ENCODE assay signal across 24 cellular contexts in the genomic region with DNA sequence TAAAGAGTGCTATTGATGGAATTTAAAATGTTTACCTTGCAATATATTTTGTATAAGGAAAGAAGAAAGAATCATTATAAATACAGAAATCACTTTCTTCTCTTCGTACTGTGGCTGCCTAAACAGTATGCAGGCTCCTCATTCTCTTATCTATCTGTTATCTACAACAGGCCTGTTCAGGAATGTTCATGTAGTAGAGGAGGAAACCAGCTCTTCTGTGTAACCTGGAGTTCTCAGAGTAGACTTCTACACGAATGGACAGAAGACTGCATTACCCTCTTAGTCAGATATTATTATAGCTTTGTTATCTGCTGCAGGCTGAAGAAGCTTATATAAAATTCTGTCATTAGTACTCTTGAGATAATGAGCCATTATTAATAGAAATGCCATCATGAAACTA.
DNase-seq lines count a peak whose midpoint lies in the region; ATAC-seq and TF ChIP-seq lines count a peak whose summit lies in the region.
"Had no signal": no experiment of that assay in that cellular context is flagged by ENCODE, and none has a peak within 500 bp of the region (broad histone marks: within the 10 kb centered on the region; RNA-seq: fewer than 3 reads in every experiment).

No MANE protein-coding gene starts in this region.

- no peaks in the 10 kb centered on the region for H3K36me3 ChIP-seq in hepatocyte (replicated peaks; ENCODE audit: insufficient read depth, low read depth)
- H3K36me3 ChIP-seq in body of pancreas (replicated peaks in 1 of 2; ENCODE audit: insufficient read depth in 1 of 2, low read depth in 2 of 2) = no peaks in the 10 kb centered on the region
- H3K36me3 ChIP-seq: BE2C; BLaER1 treated with 17β-estradiol and CSF1 and Interleukin-3, amounts not matched to agents 10 nM and 100 nM; HAP-1 had no signal

- no peaks in the 10 kb centered on the region for H3K9me2 ChIP-seq in hepatocyte (replicated peaks; ENCODE audit: insufficient read depth)

- no peaks in the 10 kb centered on the region for H4K20me1 ChIP-seq in hepatocyte (ENCODE audit: insufficient read depth, poor library complexity, severe bottlenecking)
- H4K20me1 ChIP-seq: BLaER1 treated with 17β-estradiol and CSF1 and Interleukin-3, amounts not matched to agents 10 nM and 100 nM had no signal

- H3K27ac ChIP-seq in hepatocyte = no peak overlapping the region
- no peak overlapping the region for H3K27ac ChIP-seq in foreskin keratinocyte
- no peak overlapping the region for H3K27ac ChIP-seq in body of pancreas
- H3K27ac ChIP-seq: A549; BLaER1 treated with 17β-estradiol and CSF1 and Interleukin-3, amounts not matched to agents 10 nM and 100 nM had no signal

- H3K9me3 ChIP-seq in hepatocyte (ENCODE audit: low read depth) (no peaks in the 10 kb centered on the region), body of pancreas (no peaks in the 10 kb centered on the region)
- H3K9me3 ChIP-seq: A549; BE2C; BLaER1 treated with 17β-estradiol and CSF1 and Interleukin-3, amounts not matched to agents 10 nM and 100 nM; HAP-1 had no signal

- ATAC-seq in foreskin keratinocyte = no peak
- no peak for ATAC-seq in body of pancreas
- ATAC-seq: A549, GM12878 had no signal

- H3K4me1 ChIP-seq in hepatocyte (ENCODE audit: insufficient read depth) (no peaks in the 10 kb centered on the region), foreskin keratinocyte (no peaks in the 10 kb centered on the region), body of pancreas (no peaks in the 10 kb centered on the region)
- H3K4me1 ChIP-seq: A549; BE2C; BLaER1 treated with 17β-estradiol and CSF1 and Interleukin-3, amounts not matched to agents 10 nM and 100 nM; HAP-1 had no signal

- 37% methylated on average over 2 of the region's 2 CpGs for WGBS in hepatocyte (ENCODE audit: low lambda C conversion rate, missing lambda C conversion rate)
- WGBS in body of pancreas, 2 donors = 14 to 16% methylated on average over 2 of the region's 2 CpGs

- TF ChIP-seq CTCF in choroid plexus epithelial cell (conservative IDR thresholded peaks at IDR 0.05; ENCODE audit: low read depth, low read length) (no peak), hepatocyte (IDR thresholded peaks at IDR 0.05; ENCODE audit: poor library complexity) (no peak), foreskin keratinocyte (conservative IDR thresholded peaks at IDR 0.05) (no peak), body of pancreas (IDR thresholded peaks at IDR 0.05) (no peak)

- H2AFZ ChIP-seq in hepatocyte = no peak overlapping the region

- no peaks in the 10 kb centered on the region for H3K79me2 ChIP-seq in hepatocyte

- H3K27me3 ChIP-seq in hepatocyte (no peaks in the 10 kb centered on the region), foreskin keratinocyte (no peaks in the 10 kb centered on the region), body of pancreas (no peaks in the 10 kb centered on the region)
- H3K27me3 ChIP-seq: BE2C; BLaER1 treated with 17β-estradiol and CSF1 and Interleukin-3, amounts not matched to agents 10 nM and 100 nM had no signal

- DNase-seq in amniotic epithelial cell (ENCODE audit: low read depth) (peak; percentile 78), choroid plexus epithelial cell (ENCODE audit: low read depth) (peak; percentile 43), hepatocyte (ENCODE audit: low spot score) (peak; percentile 5), non-pigmented ciliary epithelial cell (ENCODE audit: low read depth) (peak; percentile 13), medulla oblongata (ENCODE audit: extremely low spot score) (no peak), NCI-H1930 (lab: John Stamatoyannopoulos, UW) (no peak), foreskin keratinocyte (no peak), body of pancreas (no peak)
- DNase-seq: 8988T; ACHN; AML-193; BE2C; CD4-positive, alpha-beta T cell; CD8-positive, alpha-beta memory T cell; DMS 273 treated with DMSO at 0.1 percent for 48 hours; DMS79; EL; GDM1; GOT3; HFFc6 had no signal

- intact Hi-C loops in body of pancreas (cut with DNase I) = no loop called here

- H3K4me3 ChIP-seq in choroid plexus epithelial cell (ENCODE audit: low read depth, low read length) (no peak overlapping the region), hepatocyte (no peak overlapping the region), body of pancreas (no peak overlapping the region)
- H3K4me3 ChIP-seq: A549; BLaER1 treated with 17β-estradiol and CSF1 and Interleukin-3, amounts not matched to agents 10 nM and 100 nM; GM12878; HAP-1 had no signal

- no peak overlapping the region for H3K4me2 ChIP-seq in hepatocyte
- H3K4me2 ChIP-seq: A549; BLaER1 treated with 17β-estradiol and CSF1 and Interleukin-3, amounts not matched to agents 10 nM and 100 nM had no signal

- no peak for TF ChIP-seq POLR2A in body of pancreas (IDR thresholded peaks at IDR 0.05)

Comparison
In these comparisons a context has a peak if more than half of its experiments do, and no peak if none do; other contexts are left out.
1. DNase-seq: peak in amniotic epithelial cell (single experiment), choroid plexus epithelial cell (single experiment), hepatocyte (single experiment) and non-pigmented ciliary epithelial cell (single experiment); none in medulla oblongata (single experiment), NCI-H1930 (0 of 2), foreskin keratinocyte (0 of 2) and body of pancreas (0 of 4).